ENCODE assay signal across 7 cellular contexts in the genomic region with DNA sequence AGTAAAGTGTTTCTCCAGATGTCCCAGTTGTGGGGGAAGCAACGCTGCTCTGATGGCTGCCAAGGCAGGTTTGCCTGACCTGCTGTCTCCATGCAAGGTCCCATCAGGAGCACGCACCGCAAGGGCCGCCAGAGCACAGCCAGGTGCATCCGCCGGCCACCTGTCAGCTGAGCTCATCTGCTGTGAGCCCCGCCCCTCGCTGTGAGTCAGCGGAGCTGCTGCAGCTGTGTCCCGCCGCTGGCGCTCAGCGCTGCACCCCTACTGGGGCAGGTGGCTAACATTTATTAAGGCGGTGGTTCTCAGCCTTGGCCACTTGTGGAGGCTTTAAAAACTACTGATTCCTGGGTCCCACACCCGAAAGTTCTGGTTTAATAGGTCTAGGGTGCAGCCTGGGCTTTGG.
DNase-seq lines count a peak whose midpoint lies in the region; ATAC-seq and TF ChIP-seq lines count a peak whose summit lies in the region.

No MANE protein-coding gene starts in this region.

- WGBS in aorta, 2 donors, result 85 to 86% methylated on average over 15 of the region's 15 CpGs

- peaks cover 12% of the 10 kb centered on the region; the same call in 1 of the 2 replicates for H3K36me3 ChIP-seq in HUES6 (ENCODE audit: control insufficient read depth, insufficient read depth, low read length)
- no peaks in the 10 kb centered on the region for H3K36me3 ChIP-seq in parathyroid adenoma (ENCODE audit: control insufficient read depth, insufficient read depth, low read length)
- no peaks in the 10 kb centered on the region for H3K36me3 ChIP-seq in aorta (ENCODE audit: control insufficient read depth in 1 of 2, insufficient read depth in 2 of 2, low read length in 1 of 2)

- H3K27ac Mint-ChIP-seq in T-helper 17 cell, result no peak overlapping the region

- H3K9me3 ChIP-seq in HUES6 (ENCODE audit: control insufficient read depth, insufficient read depth, low read depth, low read length), result no peaks in the 10 kb centered on the region
- no peaks in the 10 kb centered on the region for H3K9me3 ChIP-seq in T-helper 17 cell (ENCODE audit: control insufficient read depth, low read length, poor library complexity, severe bottlenecking)
- H3K9me3 ChIP-seq in parathyroid adenoma (ENCODE audit: control insufficient read depth, low read length), result no peaks in the 10 kb centered on the region
- no peaks in the 10 kb centered on the region for H3K9me3 ChIP-seq in aorta (ENCODE audit: control insufficient read depth, low read length)

- H3K27me3 Mint-ChIP-seq in T-helper 17 cell, result no peaks in the 10 kb centered on the region

- H3K4me1 ChIP-seq in HUES6 (ENCODE audit: control insufficient read depth, insufficient read depth, low read length), result peaks cover 45% of the 10 kb centered on the region
- no peaks in the 10 kb centered on the region for H3K4me1 ChIP-seq in parathyroid adenoma
- H3K4me1 ChIP-seq in aorta (ENCODE audit: control insufficient read depth in 1 of 2, insufficient read depth in 2 of 2, low read length in 2 of 2), result peaks cover 0 to 6% of the 10 kb centered on the region in 2 donors

- H3K4me3 ChIP-seq in HUES6 (ENCODE audit: low read depth, low read length) (0 out of 2 replicates have a peak overlapping the region, but pooled peaks have one; percentile 6), parathyroid adenoma (ENCODE audit: low read depth, low read length) (no peak overlapping the region), aorta (ENCODE audit: low read length in 2 of 2) (no peak overlapping the region)

- DNase-seq in T-helper 17 cell, result peak; percentile 15 to 19 (median 17)
- peak; percentile 17 for DNase-seq in central memory CD4-positive, alpha-beta T cell
- DNase-seq in aorta, result no peak
- no peak for DNase-seq in occipital lobe (lab: John Stamatoyannopoulos, UW)

- peak overlapping the region; percentile 37 for H3K4me2 ChIP-seq in parathyroid adenoma (ENCODE audit: low read length)

- TF ChIP-seq CTCF in parathyroid adenoma (IDR thresholded peaks at IDR 0.05), result no peak

- ATAC-seq in GM19455 (IDR thresholded peaks at IDR 0.05; ENCODE audit: unreplicated experiment), result peak; percentile 91
- peak; percentile 90 for ATAC-seq in T-helper 17 cell
- ATAC-seq in aorta (ENCODE audit: low FRiP score), result no peak

- peak overlapping the region; percentile 21 for H2AFZ ChIP-seq in parathyroid adenoma

- H3K27ac ChIP-seq in HUES6 (ENCODE audit: low read depth, low read length) (no peak overlapping the region), parathyroid adenoma (no peak overlapping the region), aorta (ENCODE audit: low read depth in 1 of 2, low read length in 2 of 2) (no peak overlapping the region)

- no peaks in the 10 kb centered on the region for H3K79me2 ChIP-seq in parathyroid adenoma

- H3K27me3 ChIP-seq in HUES6 (ENCODE audit: control insufficient read depth, insufficient read depth, low read length) (no peaks in the 10 kb centered on the region), parathyroid adenoma (ENCODE audit: control insufficient read depth, insufficient read depth, low read length) (no peaks in the 10 kb centered on the region), aorta (ENCODE audit: control insufficient read depth in 1 of 2, insufficient read depth in 2 of 2, low read length in 1 of 2) (no peaks in the 10 kb centered on the region)

- H3K4me3 Mint-ChIP-seq in T-helper 17 cell, result no peak overlapping the region

- H3K4me1 Mint-ChIP-seq in T-helper 17 cell, result peaks cover 16% of the 10 kb centered on the region

- H3K9ac ChIP-seq in HUES6 (ENCODE audit: low read length), result no peak overlapping the region
- H3K9ac ChIP-seq in parathyroid adenoma, result no peak overlapping the region

- intact Hi-C loops in aorta (cut with DNase I), result loop anchor here in 1 of 2 donors (5.0 kb wide), 1 partner anchor 395 kb away; no protein-coding TSS in a partner anchor

- peaks cover 4% of the 10 kb centered on the region for H3K36me3 Mint-ChIP-seq in T-helper 17 cell (ENCODE audit: low read depth)

Comparison
In these comparisons a context has a peak if more than half of its experiments do, and no peak if none do; other contexts are left out.
1. DNase-seq: peak in T-helper 17 cell (3 of 3) and central memory CD4-positive, alpha-beta T cell (single experiment); none in aorta (0 of 2) and occipital lobe (single experiment).